In the genomic region with DNA sequence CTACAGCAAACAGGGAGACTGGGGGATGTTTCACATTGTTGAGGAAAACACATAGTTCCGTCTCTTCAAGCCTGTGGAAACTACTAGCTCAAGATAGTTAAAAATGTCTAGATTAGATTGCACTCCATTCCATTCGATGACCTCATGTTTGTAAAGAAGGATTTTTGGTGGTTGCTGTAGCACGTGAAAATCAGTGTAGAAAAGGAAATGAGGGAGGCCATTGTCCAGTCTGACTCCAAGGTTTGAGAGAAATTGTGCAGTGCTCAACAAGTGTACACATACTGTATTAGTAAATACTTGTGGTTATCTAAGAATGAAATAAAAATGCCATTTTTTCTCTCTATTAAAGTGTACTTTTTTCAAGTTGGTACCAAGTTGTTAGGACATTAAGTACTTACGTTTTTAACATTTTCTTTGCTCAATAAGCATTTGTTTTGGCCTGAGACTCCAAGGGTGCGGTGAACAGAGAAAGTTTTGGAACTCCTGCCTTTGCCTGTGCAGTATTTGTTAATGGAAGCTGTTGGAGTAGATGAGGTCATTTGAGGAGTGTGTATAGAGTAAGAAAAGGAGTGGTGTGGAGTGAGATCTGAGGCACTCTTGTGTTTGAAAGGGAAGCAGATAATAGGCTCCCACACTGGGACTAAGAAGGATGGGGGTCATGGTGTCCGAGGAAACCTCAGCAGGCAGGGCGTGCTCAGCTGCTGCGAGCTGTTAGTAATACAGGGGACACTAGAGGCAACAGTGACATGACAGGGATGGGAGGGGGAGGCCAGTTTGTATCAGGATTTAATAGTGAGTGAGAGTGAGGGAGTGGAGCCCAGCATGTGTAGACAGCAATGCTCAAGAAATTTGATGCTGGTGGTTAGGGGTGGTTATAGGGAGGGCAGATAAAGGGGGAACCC, we compare ENCODE assay signal across 1 cellular context.
TF ChIP-seq lines count a peak whose summit lies in the region.

No MANE protein-coding gene starts in this region.

TF ChIP-seq in IMR-90, 13 proteins besides CTCF, POLR2A, EP300 and RAD21:
- TF ChIP-seq, protein P1, sequence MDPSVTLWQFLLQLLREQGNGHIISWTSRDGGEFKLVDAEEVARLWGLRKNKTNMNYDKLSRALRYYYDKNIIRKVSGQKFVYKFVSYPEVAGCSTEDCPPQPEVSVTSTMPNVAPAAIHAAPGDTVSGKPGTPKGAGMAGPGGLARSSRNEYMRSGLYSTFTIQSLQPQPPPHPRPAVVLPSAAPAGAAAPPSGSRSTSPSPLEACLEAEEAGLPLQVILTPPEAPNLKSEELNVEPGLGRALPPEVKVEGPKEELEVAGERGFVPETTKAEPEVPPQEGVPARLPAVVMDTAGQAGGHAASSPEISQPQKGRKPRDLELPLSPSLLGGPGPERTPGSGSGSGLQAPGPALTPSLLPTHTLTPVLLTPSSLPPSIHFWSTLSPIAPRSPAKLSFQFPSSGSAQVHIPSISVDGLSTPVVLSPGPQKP (IDR thresholded peaks at IDR 0.05; ENCODE audit: borderline replicate concordance, low read depth, low read length) = no peak
- TF ChIP-seq NFE2L2 (IDR thresholded peaks at IDR 0.05; ENCODE audit: low read depth, low read length) = no peak
- no peak for TF ChIP-seq RFX5 (IDR thresholded peaks at IDR 0.05; ENCODE audit: low read depth, low read length)
- no peak for TF ChIP-seq FOS (IDR thresholded peaks at IDR 0.05; ENCODE audit: low read depth, low read length)
- TF ChIP-seq MAFK (IDR thresholded peaks at IDR 0.05; ENCODE audit: low read depth, low read length) = no peak
- no peak for TF ChIP-seq MXI1 (IDR thresholded peaks at IDR 0.05; ENCODE audit: borderline replicate concordance, low read depth, low read length)
- peak; percentile 94 for TF ChIP-seq BHLHE40 (IDR thresholded peaks at IDR 0.05; ENCODE audit: low read depth, low read length)
- TF ChIP-seq CEBPB (IDR thresholded peaks at IDR 0.05; ENCODE audit: low read depth, low read length) = peak; percentile 47; the same call in 1 of the 2 replicates
- TF ChIP-seq CHD1 (IDR thresholded peaks at IDR 0.05; ENCODE audit: low read depth, low read length) = no peak
- TF ChIP-seq SMC3 (IDR thresholded peaks at IDR 0.05; ENCODE audit: low read depth, low read length) = no peak
- TF ChIP-seq RCOR1 (IDR thresholded peaks at IDR 0.05; ENCODE audit: insufficient replicate concordance, low read length) = no peak
- no peak for TF ChIP-seq MAZ (IDR thresholded peaks at IDR 0.05; ENCODE audit: borderline replicate concordance, low read depth, low read length)
- TF ChIP-seq, protein P2, sequence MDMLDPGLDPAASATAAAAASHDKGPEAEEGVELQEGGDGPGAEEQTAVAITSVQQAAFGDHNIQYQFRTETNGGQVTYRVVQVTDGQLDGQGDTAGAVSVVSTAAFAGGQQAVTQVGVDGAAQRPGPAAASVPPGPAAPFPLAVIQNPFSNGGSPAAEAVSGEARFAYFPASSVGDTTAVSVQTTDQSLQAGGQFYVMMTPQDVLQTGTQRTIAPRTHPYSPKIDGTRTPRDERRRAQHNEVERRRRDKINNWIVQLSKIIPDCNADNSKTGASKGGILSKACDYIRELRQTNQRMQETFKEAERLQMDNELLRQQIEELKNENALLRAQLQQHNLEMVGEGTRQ (IDR thresholded peaks at IDR 0.05; ENCODE audit: low read depth, low read length) = no peak
